26 cellular contexts compared by ENCODE assay signal in genomic region chr6:34689742-34690141, GRCh38.
"Had no signal": no experiment of that assay in that cellular context is flagged by ENCODE, and none has a peak within 500 bp of the region (broad histone marks: within the 10 kb centered on the region; RNA-seq: fewer than 3 reads in every experiment).

No MANE protein-coding gene starts in this region.

- H3K27me3 Mint-ChIP-seq: activated CD4-positive, alpha-beta memory T cell treated with anti-CD3 and anti-CD28 coated beads, Interleukin-2, amount 10 ng/mL, durations not matched to agents 7 days and 5 days; activated CD4-positive, alpha-beta T cell treated with anti-CD3 and anti-CD28 coated beads, Interleukin-2, amount 10 ng/mL, durations not matched to agents 7 days and 5 days; activated naive CD4-positive, alpha-beta T cell treated with anti-CD3 and anti-CD28 coated beads, Interleukin-2, amount 10 ng/mL, durations not matched to agents 7 days and 5 days had no signal

- H3K4me3 Mint-ChIP-seq: activated CD4-positive, alpha-beta memory T cell treated with anti-CD3 and anti-CD28 coated beads, Interleukin-2, amount 10 ng/mL, durations not matched to agents 7 days and 5 days; activated CD4-positive, alpha-beta T cell treated with anti-CD3 and anti-CD28 coated beads, Interleukin-2, amount 10 ng/mL, durations not matched to agents 7 days and 5 days; activated naive CD4-positive, alpha-beta T cell treated with anti-CD3 and anti-CD28 coated beads, Interleukin-2, amount 10 ng/mL, durations not matched to agents 7 days and 5 days had no signal

- H3K9me3 ChIP-seq: MG63, Peyer's patch, SJCRH30, SK-N-SH had no signal

- H3K36me3 ChIP-seq: MG63, Peyer's patch had no signal

- H3K9me3 Mint-ChIP-seq: activated CD4-positive, alpha-beta memory T cell treated with anti-CD3 and anti-CD28 coated beads, Interleukin-2, amount 10 ng/mL, durations not matched to agents 7 days and 5 days; activated CD4-positive, alpha-beta T cell treated with anti-CD3 and anti-CD28 coated beads, Interleukin-2, amount 10 ng/mL, durations not matched to agents 7 days and 5 days; activated naive CD4-positive, alpha-beta T cell treated with anti-CD3 and anti-CD28 coated beads, Interleukin-2, amount 10 ng/mL, durations not matched to agents 7 days and 5 days; activated T-helper 2 cell treated with anti-CD3 and anti-CD28 coated beads, Interferon-gamma antibody, Interleukin-2, Interleukin-4, amounts not matched to agents 10 μg/mL and 5 μg/mL and 100 μg/mL, durations not matched to agents 14 hours and 24 hours and 36 hours had no signal

- H3K4me3 ChIP-seq: MG63, Peyer's patch, SJCRH30 had no signal

- H3K27ac Mint-ChIP-seq: activated CD4-positive, alpha-beta memory T cell treated with anti-CD3 and anti-CD28 coated beads, Interleukin-2, amount 10 ng/mL, durations not matched to agents 7 days and 5 days; activated CD4-positive, alpha-beta T cell treated with anti-CD3 and anti-CD28 coated beads, Interleukin-2, amount 10 ng/mL, durations not matched to agents 7 days and 5 days; activated naive CD4-positive, alpha-beta T cell treated with anti-CD3 and anti-CD28 coated beads, Interleukin-2, amount 10 ng/mL, durations not matched to agents 7 days and 5 days; activated T-helper 2 cell treated with anti-CD3 and anti-CD28 coated beads, Interferon-gamma antibody, Interleukin-2, Interleukin-4, amounts not matched to agents 10 μg/mL and 5 μg/mL and 100 μg/mL, durations not matched to agents 14 hours and 24 hours and 36 hours had no signal

- H3K4me1 ChIP-seq: SJCRH30 had no signal

- FAIRE-seq: bronchial epithelial cell had no signal

- DNase-seq: activated CD4-positive, alpha-beta memory T cell treated with anti-CD3 and anti-CD28 coated beads, Interleukin-2, amount 10 ng/mL, durations not matched to agents 7 days and 5 days; activated CD4-positive, alpha-beta T cell treated with anti-CD3 and anti-CD28 coated beads, Interleukin-2, amount 10 ng/mL, durations not matched to agents 7 days and 5 days; activated CD4-positive, CD25-positive, alpha-beta regulatory T cell; activated gamma-delta T cell treated with Interleukin-2 at 50 U/mL for 16 hours; activated naive CD4-positive, alpha-beta T cell treated with anti-CD3 and anti-CD28 coated beads, Interleukin-2, amount 10 ng/mL, durations not matched to agents 7 days and 5 days; activated T-cell treated with anti-CD3 and anti-CD28 coated beads for 4 hours; activated T-cell treated with anti-CD3 and anti-CD28 coated beads, Interleukin-2, amount 50 U/mL, for 48 hours; aorta; central memory CD4-positive, alpha-beta T cell; MG63; NCI-H1092 treated with DMSO at 0.1 percent for 48 hours; NCI-H1417 treated with DMSO at 0.1 percent for 48 hours; NCI-H1694 treated with DMSO at 0.1 percent for 48 hours; NCI-H2081; NCI-H510A treated with DMSO at 0.1 percent for 48 hours; NCI-H69; NK-92 treated with Interleukin-12 subunit alpha and Interleukin-12 subunit beta, amount 100 ng/mL, for 24 hours; OCI-M1; Peyer's patch; Right ventricle myocardium superior; SJCRH30; SK-N-SH; T-helper 1 cell had no signal

- H3K27ac ChIP-seq: Peyer's patch, SJCRH30, VCaP had no signal

- H3K27me3 ChIP-seq: MG63, Peyer's patch, SJCRH30 had no signal
